Comparison of ENCODE assay signal across 10 cellular contexts in genomic region chr9:21927752-21928151, GRCh38.
"Had no signal": no experiment of that assay in that cellular context is flagged by ENCODE, and none has a peak within 500 bp of the region (broad histone marks: within the 10 kb centered on the region; RNA-seq: fewer than 3 reads in every experiment).

No MANE protein-coding gene starts in this region.

- H3K27ac ChIP-seq: GM23248, HL-60 had no signal

- H3K9ac ChIP-seq: GM23248 had no signal

- H2AFZ ChIP-seq: GM23248 had no signal

- H3K4me1 Mint-ChIP-seq: IgD-negative memory B cell had no signal

- H3K27me3 Mint-ChIP-seq: IgD-negative memory B cell had no signal

- H3K4me3 ChIP-seq: GM23248, HAP-1 had no signal

- ATAC-seq: HCT116, HepG2 had no signal

- H3K36me3 ChIP-seq: HAP-1 had no signal

- H3K9me3 ChIP-seq: HAP-1 had no signal

- H3K4me1 ChIP-seq: HAP-1 had no signal

- DNase-seq: GM23248, GOT3, H7, HFFc6, KBM-7 had no signal

- H3K27ac Mint-ChIP-seq: HFFc6, IgD-negative memory B cell had no signal

- H3K9me3 Mint-ChIP-seq: HFFc6, IgD-negative memory B cell had no signal

- H3K4me3 Mint-ChIP-seq: HFFc6, IgD-negative memory B cell had no signal
